ENCODE assay signal across 1 cellular context in the genomic region with DNA sequence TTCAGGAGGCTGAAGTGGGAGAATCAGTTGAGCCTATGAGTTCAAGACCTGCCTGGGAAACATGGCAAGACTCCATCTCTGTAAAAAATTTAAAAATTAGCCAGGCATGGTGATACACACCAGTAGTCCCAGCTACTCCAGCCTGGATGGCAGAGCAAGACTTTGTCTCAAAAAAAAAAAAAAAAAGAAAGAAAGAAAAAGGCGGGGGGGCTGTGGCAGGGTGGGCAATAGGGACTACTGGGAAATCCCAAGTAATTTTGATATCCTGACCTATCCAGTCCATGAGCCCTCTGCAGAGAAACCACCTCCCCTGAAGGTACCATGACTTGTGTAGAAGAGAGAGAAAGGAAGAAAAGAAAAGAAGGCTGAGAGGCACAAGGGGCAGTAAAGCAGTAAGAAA.
TF ChIP-seq lines count a peak whose summit lies in the region.

No MANE protein-coding gene starts in this region.

TF ChIP-seq in H1, 55 proteins besides CTCF, POLR2A, EP300 and RAD21 (continued from another document):
- no peak for TF ChIP-seq BCL11A (IDR thresholded peaks at IDR 0.05; ENCODE audit: low read depth in 2 of 2, low read length in 2 of 2)
- TF ChIP-seq RXRA (IDR thresholded peaks at IDR 0.05; ENCODE audit: insufficient read depth, low read depth, low read length) = no peak
- TF ChIP-seq TAF1 (IDR thresholded peaks at IDR 0.05; ENCODE audit: low read depth, low read length) = no peak
- no peak for TF ChIP-seq SIRT6 (IDR thresholded peaks at IDR 0.05; ENCODE audit: low read length)
- TF ChIP-seq RBBP5 (IDR thresholded peaks at IDR 0.05; ENCODE audit: borderline replicate concordance, low read depth, low read length) = no peak
- TF ChIP-seq TAF7 (optimal IDR thresholded peaks at IDR 0.05; ENCODE audit: borderline replicate concordance, low read depth, low read length) = no peak
- TF ChIP-seq KDM5A (IDR thresholded peaks at IDR 0.05; ENCODE audit: low read length) = no peak
- no peak for TF ChIP-seq CEBPB (IDR thresholded peaks at IDR 0.05; ENCODE audit: low read depth, low read length)
- no peak for TF ChIP-seq SP4 (IDR thresholded peaks at IDR 0.05; ENCODE audit: low read length)
- TF ChIP-seq SAP30 (IDR thresholded peaks at IDR 0.05; ENCODE audit: insufficient read depth, insufficient replicate concordance, low read length) = no peak
- no peak for TF ChIP-seq HDAC2 (IDR thresholded peaks at IDR 0.05; ENCODE audit: borderline replicate concordance in 1 of 2, low read depth in 2 of 2, low read length in 2 of 2)
- TF ChIP-seq ASH2L (IDR thresholded peaks at IDR 0.05; ENCODE audit: low read length) = no peak
- no peak for TF ChIP-seq CHD7 (IDR thresholded peaks at IDR 0.05; ENCODE audit: insufficient replicate concordance, low read length)
